ENCODE assay signal across 23 cellular contexts in genomic region chr2:17583646-17584045, GRCh38. TPM values are rescaled to one million over a fixed set of nuclear protein-coding genes. Genes with fewer than 3 reads are reported as not detected.
"Had no signal": no experiment of that assay in that cellular context is flagged by ENCODE, and none has a peak within 500 bp of the region (broad histone marks: within the 10 kb centered on the region; RNA-seq: fewer than 3 reads in every experiment).

No MANE protein-coding gene starts in this region.

- DNase-seq: activated CD4-positive, alpha-beta T cell treated with anti-CD3 and anti-CD28 coated beads, Interleukin-2, amount 50 U/mL, for 1 hour; activated CD8-positive, alpha-beta memory T cell treated with anti-CD3 and anti-CD28 coated beads, Interleukin-2, amount 50 U/mL, for 4 hours; activated effector memory CD4-positive, alpha-beta T cell treated with Interleukin-2 at 50 U/mL for 16 hours; activated naive CD4-positive, alpha-beta T cell treated with anti-CD3 and anti-CD28 coated beads, Interleukin-2, amount 50 U/mL, for 16 hours; activated T-cell treated with anti-CD3 and anti-CD28 coated beads, Interleukin-2, amount 50 U/mL, for 48 hours; aorta; endodermal cell; erythroblast; hypothalamus; islet precursor cell; mucosa of descending colon; naive thymus-derived CD4-positive, alpha-beta T cell; stimulated activated CD4-positive, alpha-beta T cell treated with anti-CD3 and anti-CD28 coated beads, Interleukin-2, amount 100 ng/mL, for 24 hours; stimulated activated naive CD4-positive, alpha-beta T cell treated with Interleukin-2 at 50 U/mL for 16 hours; T1000; thyroid gland had no signal

- H3K36me3 Mint-ChIP-seq: memory B cell; naive thymus-derived CD4-positive, alpha-beta T cell; neural progenitor cell had no signal

- H3K27ac Mint-ChIP-seq: endodermal cell; memory B cell; naive thymus-derived CD4-positive, alpha-beta T cell; neural progenitor cell; progenitor cell of endocrine pancreas had no signal

- H3K4me1 ChIP-seq: thyroid gland had no signal

- H3K27ac ChIP-seq: neural progenitor cell, thyroid gland had no signal

- H3K4me1 Mint-ChIP-seq: memory B cell had no signal

- H3K36me3 ChIP-seq: neural progenitor cell, thyroid gland had no signal

- ATAC-seq: mucosa of descending colon; naive thymus-derived CD4-positive, alpha-beta T cell had no signal

- H3K9me3 Mint-ChIP-seq: endodermal cell, memory B cell, neural progenitor cell had no signal

- H3K4me3 Mint-ChIP-seq: endodermal cell; memory B cell; naive thymus-derived CD4-positive, alpha-beta T cell; neural progenitor cell had no signal

- H3K27me3 ChIP-seq: neural progenitor cell, thyroid gland had no signal

- H3K4me3 ChIP-seq: dorsolateral prefrontal cortex, mucosa of descending colon, neural progenitor cell, thyroid gland had no signal

- H3K9me3 ChIP-seq: mucosa of descending colon, thyroid gland had no signal

RNA-seq across cellular contexts. Expression of gene VSNL1, which starts 43.1 kb away (rescaled TPM):
- total RNA-seq: aorta; glomerular endothelial cell; naive thymus-derived CD4-positive, alpha-beta T cell; subcutaneous adipose tissue; T-helper 1 cell treated with Interleukin-12 subunit alpha and Interleukin-12 subunit beta and Interleukin-4 antibody, amounts not matched to agents 30 ng/mL and 1 ng/mL, for 36 hours had no signal
